Comparison of ENCODE assay signal across 9 cellular contexts in genomic region chr12:116959845-116960514, GRCh38. TPM values are rescaled to one million over a fixed set of nuclear protein-coding genes. Genes with fewer than 3 reads are reported as not detected.
DNase-seq lines count a peak whose midpoint lies in the region; ATAC-seq and TF ChIP-seq lines count a peak whose summit lies in the region.
"Had no signal": no experiment of that assay in that cellular context is flagged by ENCODE, and none has a peak within 500 bp of the region (broad histone marks: within the 10 kb centered on the region; RNA-seq: fewer than 3 reads in every experiment).

No MANE protein-coding gene starts in this region.

- 85% methylated on average over 5 of the region's 5 CpGs for WGBS in suprapubic skin

- H3K36me3 Mint-ChIP-seq in activated naive CD8-positive, alpha-beta T cell treated with anti-CD3 and anti-CD28 coated beads, Interleukin-2, amount 50 U/mL, for 24 hours (ENCODE audit: low read depth), result peaks cover 3% of the 10 kb centered on the region

- H3K9me3 ChIP-seq in suprapubic skin, result no peaks in the 10 kb centered on the region

- in situ Hi-C loops in GM13977 (cut with MboI; ENCODE audit: low pct_unique_long_range_greater_than_20kb, low sequenced_read_pairs, unreplicated experiment), result no loop called here

- TF ChIP-seq POLR2A in suprapubic skin (IDR thresholded peaks at IDR 0.05), result no peak

- DNase-seq in GM13977 (ENCODE audit: low spot score) (peak; percentile 77), suprapubic skin (ENCODE audit: low spot score in 2 of 2) (no peak), mucosa of gallbladder (ENCODE audit: low spot score) (no peak), NCI-H1930 (lab: John Stamatoyannopoulos, UW) (no peak), Right ventricle myocardium inferior (ENCODE audit: missing footprints) (no peak)
- DNase-seq in activated naive CD8-positive, alpha-beta T cell treated with anti-CD3 and anti-CD28 coated beads, Interleukin-2, amount 50 U/mL, for 24 hours, result peak; percentile 20
- DNase-seq: substantia nigra had no signal

- peaks cover 4% of the 10 kb centered on the region for H3K36me3 ChIP-seq in suprapubic skin

- no peak overlapping the region for H3K4me3 Mint-ChIP-seq in activated naive CD8-positive, alpha-beta T cell treated with anti-CD3 and anti-CD28 coated beads, Interleukin-2, amount 50 U/mL, for 24 hours

- H3K27ac ChIP-seq in suprapubic skin, result no peak overlapping the region

- intact Hi-C loops in Right ventricle myocardium inferior (cut with DNase I), result no loop called here

- no peaks in the 10 kb centered on the region for H3K4me1 ChIP-seq in suprapubic skin

- H3K27me3 ChIP-seq in suprapubic skin, result no peaks in the 10 kb centered on the region

- no peak overlapping the region for H3K27ac Mint-ChIP-seq in activated naive CD8-positive, alpha-beta T cell treated with anti-CD3 and anti-CD28 coated beads, Interleukin-2, amount 50 U/mL, for 24 hours

- H3K9me3 Mint-ChIP-seq in activated naive CD8-positive, alpha-beta T cell treated with anti-CD3 and anti-CD28 coated beads, Interleukin-2, amount 50 U/mL, for 24 hours, result no peaks in the 10 kb centered on the region

- peaks cover 31% of the 10 kb centered on the region for H3K4me1 Mint-ChIP-seq in activated naive CD8-positive, alpha-beta T cell treated with anti-CD3 and anti-CD28 coated beads, Interleukin-2, amount 50 U/mL, for 24 hours

- TF ChIP-seq EP300 in suprapubic skin (IDR thresholded peaks at IDR 0.05), result no peak

- no peak overlapping the region for H3K4me3 ChIP-seq in suprapubic skin

- ATAC-seq in GM19468 (IDR thresholded peaks at IDR 0.05; ENCODE audit: extremely low read depth, unreplicated experiment), result peak; percentile 77
- ATAC-seq in HG03378 (IDR thresholded peaks at IDR 0.05; ENCODE audit: unreplicated experiment), result peak; percentile 99
- ATAC-seq in activated naive CD8-positive, alpha-beta T cell treated with anti-CD3 and anti-CD28 coated beads, Interleukin-2, amount 50 U/mL, for 24 hours, result peak; percentile 87
- no peak for ATAC-seq in Right ventricle myocardium inferior

- H3K27me3 Mint-ChIP-seq in activated naive CD8-positive, alpha-beta T cell treated with anti-CD3 and anti-CD28 coated beads, Interleukin-2, amount 50 U/mL, for 24 hours, result no peaks in the 10 kb centered on the region

- TF ChIP-seq CTCF in GM13977 (IDR thresholded peaks at IDR 0.05; ENCODE audit: extremely low read depth, insufficient read depth, missing control alignments), result no peak
- TF ChIP-seq CTCF in suprapubic skin (IDR thresholded peaks at IDR 0.05), result no peak

RNA-seq across cellular contexts. Expression of gene FBXW8, which starts 49.2 kb away (rescaled TPM):
- total RNA-seq in suprapubic skin (10 to 100 TPM in 2 of 4 donors, 1 to 10 TPM in 2; 9.1 to 19.0 (median 13.5) TPM), mucosa of gallbladder (11.7 TPM), Right ventricle myocardium inferior (5.4 TPM)

Comparison
In these comparisons a context has a peak if more than half of its experiments do, and no peak if none do; other contexts are left out.
1. DNase-seq: peak in GM13977 (single experiment) and activated naive CD8-positive, alpha-beta T cell treated with anti-CD3 and anti-CD28 coated beads, Interleukin-2, amount 50 U/mL, for 24 hours (single experiment); none in suprapubic skin (0 of 2), mucosa of gallbladder (single experiment), NCI-H1930 (0 of 2) and Right ventricle myocardium inferior (single experiment).